In the genomic region with DNA sequence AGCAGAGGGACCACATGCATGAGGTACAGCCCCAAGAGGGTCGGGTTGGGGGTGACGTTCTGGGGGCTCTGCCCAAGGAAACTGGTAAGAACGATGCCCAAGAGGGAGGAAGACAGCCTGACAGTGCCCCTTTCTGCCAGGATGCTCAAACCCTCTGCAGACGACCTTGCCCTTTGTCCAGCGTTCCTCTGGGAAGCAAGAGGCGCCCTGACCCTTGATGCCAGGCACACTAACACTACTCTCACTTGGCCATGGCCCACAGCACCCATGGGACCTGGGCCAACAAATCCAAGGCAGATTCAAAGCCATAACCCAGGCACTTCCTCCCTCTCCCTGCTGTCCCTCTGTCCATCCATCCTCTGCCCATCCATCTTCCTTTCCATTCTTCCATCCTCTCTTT, we compare ENCODE assay signal across 25 cellular contexts. TPM values are rescaled to one million over a fixed set of nuclear protein-coding genes. Genes with fewer than 3 reads are reported as not detected.
"Had no signal": no experiment of that assay in that cellular context is flagged by ENCODE, and none has a peak within 500 bp of the region (broad histone marks: within the 10 kb centered on the region; RNA-seq: fewer than 3 reads in every experiment).

No MANE protein-coding gene starts in this region.

- ATAC-seq: left colon; lower lobe of right lung; stimulated activated naive CD8-positive, alpha-beta T cell treated with anti-CD3 and anti-CD28 coated beads, Interleukin-15, amount 100 ng/mL, for 72 hours had no signal

- H3K4me1 ChIP-seq: right lobe of liver had no signal

- H3K9me3 Mint-ChIP-seq: naive B cell; stimulated activated naive CD8-positive, alpha-beta T cell treated with anti-CD3 and anti-CD28 coated beads, Interleukin-15, amount 100 ng/mL, for 72 hours had no signal

- H3K4me3 Mint-ChIP-seq: stimulated activated naive CD8-positive, alpha-beta T cell treated with anti-CD3 and anti-CD28 coated beads, Interleukin-15, amount 100 ng/mL, for 72 hours had no signal

- H3K27me3 Mint-ChIP-seq: naive B cell; stimulated activated naive CD8-positive, alpha-beta T cell treated with anti-CD3 and anti-CD28 coated beads, Interleukin-15, amount 100 ng/mL, for 72 hours had no signal

- H3K27ac ChIP-seq: lower lobe of right lung, right lobe of liver, skin epidermis, tibial artery had no signal

- H3K27me3 ChIP-seq: right lobe of liver, tibial artery had no signal

- DNase-seq: activated CD4-positive, alpha-beta T cell treated with anti-CD3 and anti-CD28 coated beads for 1 hour; activated CD8-positive, alpha-beta memory T cell treated with anti-CD3 and anti-CD28 coated beads, Interleukin-2, amount 50 U/mL, for 4 hours; activated gamma-delta T cell; activated naive CD4-positive, alpha-beta T cell treated with anti-CD3 and anti-CD28 coated beads, Interleukin-2, amount 50 U/mL, for 16 hours; activated T-cell treated with anti-CD3 and anti-CD28 coated beads, Interleukin-2, amount 50 U/mL, for 48 hours; central memory CD4-positive, alpha-beta T cell; dermis blood vessel endothelial cell; effector CD8-positive, alpha-beta T cell; erythroblast; foreskin fibroblast; left colon; lower lobe of right lung; mesendoderm; naive B cell; right lobe of liver; stimulated activated CD4-positive, alpha-beta T cell treated with anti-CD3 and anti-CD28 coated beads, Interleukin-1b, Interleukin-23, amount 100 ng/mL, for 48 hours; stimulated activated naive CD8-positive, alpha-beta T cell treated with anti-CD3 and anti-CD28 coated beads, Interleukin-15, amount 100 ng/mL, for 72 hours; SW 1271; T-helper 9 cell; tibial artery had no signal

- H3K9me3 ChIP-seq: lower lobe of right lung, right lobe of liver, tibial artery had no signal

- H3K4me3 ChIP-seq: lower lobe of right lung, right lobe of liver, skin epidermis, tibial artery had no signal

RNA-seq across cellular contexts. Expression of a gene that starts 49.8 kb away (rescaled TPM):
- total RNA-seq: astrocyte, fibroblast of lung, left colon, mucosa of gallbladder, ureter had no signal
